Comparison of ENCODE assay signal across 1 cellular context in the genomic region with DNA sequence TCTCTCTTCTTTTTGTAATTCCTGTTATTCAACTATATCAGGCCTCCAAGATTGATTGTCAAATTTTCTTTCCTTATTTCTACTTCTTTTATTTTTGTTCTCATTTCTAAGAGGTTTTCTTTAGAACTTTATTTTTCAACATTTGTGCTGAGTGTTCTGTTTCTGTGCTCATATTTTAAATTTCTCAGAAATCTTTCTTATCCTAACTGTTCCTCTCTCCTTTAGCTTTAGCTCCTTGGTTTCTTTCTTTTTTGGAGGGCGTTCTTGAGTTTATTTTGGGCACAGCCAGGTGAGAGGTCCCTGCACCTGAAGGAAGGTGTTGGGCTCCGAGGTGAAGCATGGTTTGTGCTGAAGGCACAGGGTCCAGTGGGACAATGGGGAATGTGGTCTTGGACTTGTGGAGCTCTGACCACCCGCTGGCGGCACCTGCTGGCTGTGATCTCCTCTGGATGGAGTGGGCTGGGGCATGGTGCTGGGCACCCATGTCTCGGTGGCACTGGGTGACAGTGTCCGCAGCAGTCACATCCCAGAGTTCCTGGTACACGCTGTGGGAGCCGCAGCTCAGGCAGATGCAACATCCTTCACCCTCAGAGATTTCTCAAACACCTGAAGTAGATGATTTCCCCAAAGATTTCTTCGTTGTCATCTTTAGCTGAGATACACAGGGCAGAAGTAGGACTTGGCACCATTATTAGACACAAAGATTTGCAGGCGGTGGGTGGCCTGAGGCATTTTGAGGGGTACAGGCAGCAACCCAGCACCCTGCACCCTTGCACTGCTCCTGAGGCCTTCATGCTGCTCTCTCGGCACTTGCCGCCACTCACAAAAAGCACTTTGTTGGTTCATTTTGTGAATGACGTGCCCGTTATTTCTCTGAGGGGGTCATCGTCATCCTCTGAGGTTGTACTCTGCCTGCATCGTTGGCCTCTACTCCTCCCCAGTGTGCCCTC.
TF ChIP-seq lines count a peak whose summit lies in the region.

No MANE protein-coding gene starts in this region.

TF ChIP-seq in K562, 482 proteins besides CTCF, POLR2A, EP300 and RAD21:
- 0 out of 2 replicates have a peak, but pooled peaks have one; percentile 20 for TF ChIP-seq MAFG (tag; conservative IDR thresholded peaks at IDR 0.05)
- peak; percentile 82 for TF ChIP-seq ZNF316 (IDR thresholded peaks at IDR 0.05)
- TF ChIP-seq NCOR1 (IDR thresholded peaks at IDR 0.05), result no peak
